Comparison of ENCODE assay signal across 13 cellular contexts in the genomic region with DNA sequence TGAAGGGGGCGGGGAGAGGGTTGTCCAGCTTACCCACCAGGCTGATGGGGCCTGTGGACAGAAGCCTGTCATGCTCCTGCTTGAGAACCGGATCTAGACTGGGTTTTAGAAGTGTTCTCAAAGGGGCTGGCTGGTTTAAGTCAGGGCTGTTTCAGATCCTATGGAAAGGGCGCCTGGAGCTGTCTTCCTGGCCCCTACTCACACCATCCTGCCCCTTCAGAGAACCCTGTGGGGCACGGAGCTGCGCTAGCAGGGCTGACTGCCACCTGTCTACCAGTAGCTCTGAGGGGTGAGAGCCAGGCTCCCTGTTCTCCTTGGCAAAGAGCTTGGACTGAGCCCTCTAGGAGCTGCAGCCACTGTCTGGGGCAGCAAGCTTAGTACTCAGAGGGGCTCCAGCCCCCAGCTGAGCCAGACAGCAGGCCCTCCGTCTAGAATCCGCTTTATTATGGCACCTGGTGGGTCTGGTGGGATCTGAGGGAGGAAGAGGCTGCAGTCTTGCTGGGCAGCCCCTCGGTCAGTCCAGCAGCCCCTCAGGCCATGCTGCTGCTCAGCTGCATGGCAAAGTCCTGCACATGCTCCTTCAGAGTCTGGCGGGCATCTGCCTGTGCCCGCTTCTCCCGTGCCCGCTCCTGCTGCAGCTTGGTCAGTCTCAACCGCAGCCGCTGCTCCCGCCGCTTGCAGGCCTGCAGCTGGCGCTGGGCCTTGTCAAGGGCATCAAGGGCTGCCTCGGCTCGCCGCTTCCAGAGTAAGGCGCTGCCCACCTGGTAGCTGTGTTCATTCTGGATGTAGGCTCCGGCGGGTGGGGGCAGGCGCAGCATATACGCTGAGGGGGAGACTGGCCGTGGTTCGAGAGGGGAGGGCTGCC. TPM values are rescaled to one million over a fixed set of nuclear protein-coding genes. Genes with fewer than 3 reads are reported as not detected.
DNase-seq lines count a peak whose midpoint lies in the region; ATAC-seq and TF ChIP-seq lines count a peak whose summit lies in the region.
"Had no signal": no experiment of that assay in that cellular context is flagged by ENCODE, and none has a peak within 500 bp of the region (broad histone marks: within the 10 kb centered on the region; RNA-seq: fewer than 3 reads in every experiment).

No MANE protein-coding gene starts in this region.

- H3K27ac ChIP-seq in 22Rv1 (peak overlapping the region; percentile 99), foreskin keratinocyte (no peak overlapping the region)

- no peaks in the 10 kb centered on the region for H3K27me3 ChIP-seq in foreskin keratinocyte
- H3K27me3 ChIP-seq: Peyer's patch, right atrium auricular region had no signal

- intact Hi-C loops in Calu3 (cut with micrococcal nuclease; ENCODE audit: unreplicated experiment) (no loop called here), activated B cell treated with CpG ODN at 0.5 μM for 24 hours (cut with micrococcal nuclease) (loop anchor here (5.0 kb wide), 1 partner anchor 32 kb away; a partner anchor contains a TSS)

- H3K27me3 Mint-ChIP-seq in Calu3 (ENCODE audit: unreplicated experiment) (no peaks in the 10 kb centered on the region), activated B cell treated with CpG ODN at 0.5 μM for 24 hours (no peaks in the 10 kb centered on the region), memory B cell (no peaks in the 10 kb centered on the region)

- no TSS peak for BruUV-seq in Calu3 (replicated peaks; lab: Mats Ljungman, UMichigan)

- no peak for TF ChIP-seq CTCF in 22Rv1 (IDR thresholded peaks at IDR 0.05)
- no peak for TF ChIP-seq CTCF in Calu3 (IDR thresholded peaks at IDR 0.05; ENCODE audit: unreplicated experiment)
- no peak for TF ChIP-seq CTCF in activated B cell treated with CpG ODN at 0.5 μM for 24 hours (IDR thresholded peaks at IDR 0.05)
- TF ChIP-seq CTCF in foreskin keratinocyte (conservative IDR thresholded peaks at IDR 0.05), result no peak

- H3K4me1 Mint-ChIP-seq in Calu3 (ENCODE audit: low read depth, unreplicated experiment) (peaks cover 9% of the 10 kb centered on the region), activated B cell treated with CpG ODN at 0.5 μM for 24 hours (peaks cover 26% of the 10 kb centered on the region), memory B cell (peaks cover 13% of the 10 kb centered on the region)

- peak overlapping the region; percentile 31 for H3K27ac Mint-ChIP-seq in Calu3 (ENCODE audit: unreplicated experiment)
- H3K27ac Mint-ChIP-seq in activated B cell treated with CpG ODN at 0.5 μM for 24 hours, result no peak overlapping the region
- peak overlapping the region; percentile 88 for H3K27ac Mint-ChIP-seq in memory B cell

- no peaks in the 10 kb centered on the region for H3K9me3 Mint-ChIP-seq in Calu3 (ENCODE audit: low read depth, unreplicated experiment)
- no peaks in the 10 kb centered on the region for H3K9me3 Mint-ChIP-seq in activated B cell treated with CpG ODN at 0.5 μM for 24 hours
- no peaks in the 10 kb centered on the region for H3K9me3 Mint-ChIP-seq in memory B cell

- H3K4me3 Mint-ChIP-seq in Calu3 (ENCODE audit: low read depth, unreplicated experiment) (peak overlapping the region; percentile 97), activated B cell treated with CpG ODN at 0.5 μM for 24 hours (peak overlapping the region; percentile 93), memory B cell (peak overlapping the region; percentile 37)

- no peak for DNase-seq in Calu3
- DNase-seq in activated B cell treated with CpG ODN at 0.5 μM for 24 hours, result no peak
- DNase-seq in memory B cell (ENCODE audit: low spot score in 2 of 2), result no peak
- no peak for DNase-seq in foreskin keratinocyte
- DNase-seq: activated CD4-positive, alpha-beta T cell treated with anti-CD3 and anti-CD28 coated beads for 1 hour; DMS79 treated with DMSO at 0.1 percent for 48 hours; NCI-H1436; Peyer's patch had no signal

- H3K4me1 ChIP-seq in foreskin keratinocyte, result no peaks in the 10 kb centered on the region

- POLR2A ChIA-PET in activated B cell treated with CpG ODN at 0.5 μM for 24 hours (lab: Charles Lee), result interaction anchor here (0.6 to 6.5 kb wide), 2 partner anchors 18 to 1839 kb away, joined by 3 to 90 read pairs; a partner anchor contains a TSS

- CTCF ChIA-PET in Calu3 (lab: Charles Lee) (interaction anchor here (1.4 kb wide), 1 partner anchor 114 kb away, joined by 4 read pairs; no protein-coding TSS in a partner anchor), activated B cell treated with CpG ODN at 0.5 μM for 24 hours (lab: Charles Lee) (no interaction called here)

- ATAC-seq in activated B cell treated with CpG ODN at 0.5 μM for 24 hours (ENCODE audit: low read depth) (no peak), memory B cell (ENCODE audit: low read depth) (no peak), GM18498 (IDR thresholded peaks at IDR 0.05; ENCODE audit: unreplicated experiment) (no peak), HG02610 (IDR thresholded peaks at IDR 0.05; ENCODE audit: unreplicated experiment) (no peak), foreskin keratinocyte (no peak), HG02884 (IDR thresholded peaks at IDR 0.05; ENCODE audit: unreplicated experiment) (no peak)

- H3K36me3 Mint-ChIP-seq in Calu3 (ENCODE audit: insufficient read depth, unreplicated experiment), result peaks cover 78% of the 10 kb centered on the region
- peaks cover 46% of the 10 kb centered on the region for H3K36me3 Mint-ChIP-seq in activated B cell treated with CpG ODN at 0.5 μM for 24 hours (ENCODE audit: low read depth)
- H3K36me3 Mint-ChIP-seq in memory B cell, result peaks cover 2% of the 10 kb centered on the region

RNA-seq across cellular contexts. Expression of a gene that starts 2.3 kb away (rescaled TPM):
- total RNA-seq in Calu3 (2022) (24.5 and 25.3 TPM in 2 replicates), activated B cell treated with CpG ODN at 0.5 μM for 24 hours (27.1 and 32.3 TPM in 2 replicates), foreskin keratinocyte (24.2 and 25.0 TPM in 2 replicates)
- polyA plus RNA-seq in foreskin keratinocyte, result 34.4 and 36.5 TPM in 2 replicates

RNA-seq across cellular contexts. Expression of a gene that starts 15.4 kb away (rescaled TPM):
- total RNA-seq in Calu3 (2022) (0.26 and 0.42 TPM in 2 replicates), activated B cell treated with CpG ODN at 0.5 μM for 24 hours (0.12 and 0.67 TPM in 2 replicates), foreskin keratinocyte (0.21 and 0.24 TPM in 2 replicates)
- 0.21 and 0.38 TPM in 2 replicates for polyA plus RNA-seq in foreskin keratinocyte

RNA-seq across cellular contexts. Expression of a gene that starts 17.5 kb away (rescaled TPM):
- total RNA-seq in Calu3 (2022), result 49.3 and 55.4 TPM in 2 replicates
- 79.2 and 89.3 TPM in 2 replicates for total RNA-seq in activated B cell treated with CpG ODN at 0.5 μM for 24 hours
- total RNA-seq in foreskin keratinocyte, result 37.8 and 39.9 TPM in 2 replicates
- 25.2 and 26.2 TPM in 2 replicates for polyA plus RNA-seq in foreskin keratinocyte

RNA-seq across cellular contexts. Expression of a gene that starts 32.5 kb away (rescaled TPM):
- total RNA-seq in Calu3 (2022) (3.1 and 4.2 TPM in 2 replicates), activated B cell treated with CpG ODN at 0.5 μM for 24 hours (0.86 and 1.3 TPM in 2 replicates), foreskin keratinocyte (0.78 and 1.5 TPM in 2 replicates)
- polyA plus RNA-seq in foreskin keratinocyte, result 0.74 and 1.7 TPM in 2 replicates

RNA-seq across cellular contexts. Expression of a gene that starts 32.8 kb away (rescaled TPM):
- total RNA-seq in Calu3 (2022) (0.14 TPM in 1 of 2 replicates, not detected in the other), activated B cell treated with CpG ODN at 0.5 μM for 24 hours (not detected in 2 replicates), foreskin keratinocyte (0.07 and 0.11 TPM in 2 replicates)
- 0.03 and 0.08 TPM in 2 replicates for polyA plus RNA-seq in foreskin keratinocyte

Comparison
In these comparisons a context has a peak if more than half of its experiments do, and no peak if none do; other contexts are left out.
1. H3K4me3 Mint-ChIP-seq: peak in every context shown above with its lines; median percentile 97 in Calu3; 93 in activated B cell treated with CpG ODN at 0.5 μM for 24 hours; 37 in memory B cell.